In the genomic region with DNA sequence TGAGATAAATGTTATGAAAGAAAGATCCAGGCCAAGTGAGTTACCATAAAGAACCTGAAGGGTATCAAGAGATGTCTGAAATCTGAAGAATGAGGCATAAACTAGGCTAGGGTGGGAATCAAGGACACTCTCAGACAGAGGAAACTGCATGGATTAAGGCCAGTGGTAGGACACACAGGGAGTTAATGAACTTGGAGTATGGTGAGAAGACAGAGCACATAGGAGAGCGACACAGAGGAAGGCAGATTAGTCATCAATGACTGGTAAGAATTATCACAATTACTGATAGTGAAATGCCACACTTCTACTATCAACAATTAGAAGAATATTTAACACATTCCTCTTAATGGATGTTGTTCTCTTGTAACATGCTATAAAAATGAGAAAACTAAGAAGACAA, we compare ENCODE assay signal across 1 cellular context.
TF ChIP-seq lines count a peak whose summit lies in the region.

No MANE protein-coding gene starts in this region.

TF ChIP-seq in endothelial cell of umbilical vein, 7 proteins besides CTCF, POLR2A, EP300 and RAD21:
- no peak for TF ChIP-seq POLR2AphosphoS5 (IDR thresholded peaks at IDR 0.05; ENCODE audit: insufficient read depth, low read depth, low read length)
- no peak for TF ChIP-seq GATA2 (IDR thresholded peaks at IDR 0.05; ENCODE audit: insufficient read depth, insufficient read length, low read depth, low read length)
- TF ChIP-seq JUN (IDR thresholded peaks at IDR 0.05; ENCODE audit: borderline replicate concordance, insufficient read depth, insufficient read length, low read depth), result peak; percentile 13
